In the genomic region with DNA sequence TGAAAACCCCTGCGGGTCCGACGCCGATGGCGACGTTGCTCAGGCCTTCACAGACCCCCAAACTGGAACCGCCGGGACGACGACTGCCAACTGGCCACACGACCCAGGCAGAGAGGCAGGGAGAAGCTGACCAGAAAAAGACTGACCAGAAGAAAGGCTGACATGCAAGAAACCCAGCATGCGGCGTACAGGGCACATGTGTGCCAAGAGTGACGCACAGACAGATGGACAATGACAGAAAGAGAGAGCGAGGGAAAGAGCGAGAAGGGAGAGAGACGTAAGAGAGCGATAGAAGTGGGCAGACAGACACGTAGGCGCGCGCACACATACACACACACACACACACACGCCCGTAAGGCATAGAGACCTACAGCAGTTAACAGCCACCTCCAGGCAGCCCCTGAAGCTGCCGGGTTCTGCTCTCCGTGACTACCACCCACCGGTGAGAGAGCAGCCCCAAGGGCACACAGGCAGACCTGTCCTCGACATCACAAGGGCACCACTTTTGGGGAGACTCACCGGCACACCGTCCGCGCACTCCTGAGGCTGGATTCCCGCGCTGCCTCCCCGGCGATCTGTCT, we compare ENCODE assay signal across 8 cellular contexts.
DNase-seq lines count a peak whose midpoint lies in the region; ATAC-seq, FAIRE-seq and TF ChIP-seq lines count a peak whose summit lies in the region.

No MANE protein-coding gene starts in this region.

- H3K36me3 ChIP-seq in BE2C (no peaks in the 10 kb centered on the region), ascending aorta (no peaks in the 10 kb centered on the region), hepatocyte (replicated peaks; ENCODE audit: insufficient read depth, low read depth) (no peaks in the 10 kb centered on the region)

- ATAC-seq in GM18867 (IDR thresholded peaks at IDR 0.05; ENCODE audit: unreplicated experiment), result no peak

- H3K9me2 ChIP-seq in hepatocyte (replicated peaks; ENCODE audit: insufficient read depth), result no peaks in the 10 kb centered on the region

- H2AFZ ChIP-seq in hepatocyte, result no peak overlapping the region

- TF ChIP-seq CTCF in BE2C (IDR thresholded peaks at IDR 0.05; ENCODE audit: low read depth, low read length) (no peak), ascending aorta (IDR thresholded peaks at IDR 0.05) (no peak), hepatocyte (IDR thresholded peaks at IDR 0.05; ENCODE audit: poor library complexity) (no peak), retinal pigment epithelial cell (conservative IDR thresholded peaks at IDR 0.05; ENCODE audit: low read depth, low read length) (no peak)

- WGBS in hepatocyte (ENCODE audit: low lambda C conversion rate, missing lambda C conversion rate), result 73% methylated on average over 27 of the region's 36 CpGs

- H3K27ac ChIP-seq in ascending aorta (no peak overlapping the region), hepatocyte (no peak overlapping the region)

- no peaks in the 10 kb centered on the region for H3K27me3 ChIP-seq in BE2C
- H3K27me3 ChIP-seq in ascending aorta, result no peaks in the 10 kb centered on the region
- no peaks in the 10 kb centered on the region for H3K27me3 ChIP-seq in hepatocyte

- H3K4me3 ChIP-seq in BE2C (ENCODE audit: low read depth, low read length), result peak overlapping the region; percentile 67
- H3K4me3 ChIP-seq in ascending aorta, result peak overlapping the region; percentile 48
- H3K4me3 ChIP-seq in hepatocyte, result peak overlapping the region; percentile 13
- H3K4me3 ChIP-seq in retinal pigment epithelial cell (ENCODE audit: low read length), result peak overlapping the region; percentile 49

- no peaks in the 10 kb centered on the region for H3K4me1 ChIP-seq in BE2C
- H3K4me1 ChIP-seq in ascending aorta, result no peaks in the 10 kb centered on the region
- no peaks in the 10 kb centered on the region for H3K4me1 ChIP-seq in hepatocyte (ENCODE audit: insufficient read depth)

- H3K79me2 ChIP-seq in hepatocyte, result no peaks in the 10 kb centered on the region

- no peaks in the 10 kb centered on the region for H4K20me1 ChIP-seq in hepatocyte (ENCODE audit: insufficient read depth, poor library complexity, severe bottlenecking)

- H3K4me2 ChIP-seq in hepatocyte, result peak overlapping the region; percentile 79

- intact Hi-C loops in ascending aorta (cut with DNase I), result no loop called here

- DNase-seq in BE2C (peak; percentile 36), ascending aorta (ENCODE audit: low spot score in 2 of 2) (no peak), hepatocyte (ENCODE audit: low spot score) (no peak), retinal pigment epithelial cell (ENCODE audit: low read depth) (no peak), RKO (ENCODE audit: low spot score) (no peak), RPMI8226 (no peak), RCC 7860 (ENCODE audit: low spot score) (no peak)

- no peak for FAIRE-seq in RCC 7860 (lab: Jason Lieb, UNC)

- H3K9me3 ChIP-seq in BE2C (peaks cover 7% of the 10 kb centered on the region), ascending aorta (peaks cover 4 to 5% of the 10 kb centered on the region in 2 donors), hepatocyte (ENCODE audit: low read depth) (no peaks in the 10 kb centered on the region)

Comparison
In these comparisons a context has a peak if more than half of its experiments do, and no peak if none do; other contexts are left out.
1. H3K4me3 ChIP-seq: peak in every context shown above with its lines; median percentile 67 in BE2C; 49 in retinal pigment epithelial cell; 48 in ascending aorta; 13 in hepatocyte.